ENCODE assay signal across 15 cellular contexts in genomic region chr20:63759377-63759901, GRCh38.
"Had no signal": no experiment of that assay in that cellular context is flagged by ENCODE, and none has a peak within 500 bp of the region (broad histone marks: within the 10 kb centered on the region; RNA-seq: fewer than 3 reads in every experiment).

No MANE protein-coding gene starts in this region.

- H3K4me1 ChIP-seq: foreskin keratinocyte, left ventricle myocardium inferior, lower lobe of right lung, suprapubic skin, thyroid gland had no signal

- H3K4me3 ChIP-seq: left ventricle myocardium inferior, lower lobe of right lung, suprapubic skin, thyroid gland had no signal

- ATAC-seq: esophagus mucosa, foreskin keratinocyte, left cardiac atrium, lower lobe of right lung, sciatic nerve had no signal

- H3K36me3 ChIP-seq: lower lobe of right lung, neutrophil, suprapubic skin, thyroid gland had no signal

- H3K27me3 ChIP-seq: suprapubic skin, thyroid gland had no signal

- DNase-seq: effector memory CD4-positive, alpha-beta T cell; foreskin keratinocyte; kidney; left cardiac atrium; left ventricle myocardium inferior; lower lobe of right lung; mesenchymal stem cell; midbrain; nephron progenitor cell; stimulated activated naive CD4-positive, alpha-beta T cell treated with Interleukin-2 at 50 U/mL for 16 hours; thyroid gland had no signal

- H3K9me3 ChIP-seq: left ventricle myocardium inferior, lower lobe of right lung, neutrophil, suprapubic skin, thyroid gland had no signal

- H3K27ac ChIP-seq: foreskin keratinocyte, left ventricle myocardium inferior, lower lobe of right lung, neutrophil, suprapubic skin, thyroid gland had no signal
